1 cellular context compared by ENCODE assay signal in the genomic region with DNA sequence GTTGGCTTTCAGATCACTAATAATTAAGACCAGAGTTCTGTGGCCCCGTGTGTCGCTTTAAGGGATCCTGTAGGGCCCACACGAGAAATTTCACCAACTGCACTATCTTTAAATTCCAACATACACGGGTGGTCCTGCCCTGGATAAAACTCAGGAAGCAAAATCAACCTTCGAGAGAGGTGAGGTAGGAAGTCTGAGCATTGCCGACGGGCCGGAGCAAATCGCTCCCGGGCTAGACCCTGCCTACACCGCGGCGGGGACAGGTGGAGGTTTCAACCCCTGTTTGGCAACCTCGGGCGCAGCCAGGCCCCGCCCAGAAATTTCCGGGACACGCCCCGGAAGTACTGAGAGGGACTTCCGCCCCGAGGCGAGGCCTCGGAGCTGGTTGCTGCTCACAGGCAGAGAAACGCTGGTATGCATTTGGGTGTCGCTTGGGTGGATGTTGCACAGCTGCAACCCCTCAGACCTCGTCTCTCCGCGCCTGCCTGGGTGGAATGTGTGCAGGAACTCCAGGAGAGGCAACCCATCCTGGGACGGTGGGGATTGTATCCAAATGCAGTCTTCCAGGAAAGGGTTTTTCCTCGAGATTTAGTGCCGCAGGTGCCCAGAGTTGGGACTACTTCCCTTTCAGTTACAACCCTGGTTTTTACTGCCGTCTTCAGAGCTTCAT.
TF ChIP-seq lines count a peak whose summit lies in the region.

No MANE protein-coding gene starts in this region.

TF ChIP-seq in GM12878, 131 proteins besides CTCF, POLR2A, EP300 and RAD21 (continues in another document):
- TF ChIP-seq E4F1 (IDR thresholded peaks at IDR 0.05; ENCODE audit: borderline replicate concordance, partially characterized antibody) (no peak), TARDBP (IDR thresholded peaks at IDR 0.05; ENCODE audit: borderline replicate concordance) (no peak), HDAC6 (IDR thresholded peaks at IDR 0.05; ENCODE audit: unreplicated experiment) (peak; percentile 57), NFIC (IDR thresholded peaks at IDR 0.05; ENCODE audit: low read depth, low read length) (no peak), HDGF (IDR thresholded peaks at IDR 0.05) (no peak), YY1 (IDR thresholded peaks at IDR 0.05; ENCODE audit: low read depth, low read length) (no peak), ATF2 (IDR thresholded peaks at IDR 0.05; ENCODE audit: low read length) (no peak), TCF12 (IDR thresholded peaks at IDR 0.05; ENCODE audit: low read depth, low read length) (no peak), SRF (IDR thresholded peaks at IDR 0.05; ENCODE audit: low read depth in 2 of 2, low read length in 2 of 2) (peak; percentile 99), LARP7 (IDR thresholded peaks at IDR 0.05) (no peak), SUPT20H (IDR thresholded peaks at IDR 0.05; ENCODE audit: borderline replicate concordance, control insufficient read depth, low read depth, low read length) (no peak), RELB (IDR thresholded peaks at IDR 0.05; ENCODE audit: low read depth) (no peak), POU2F2 (IDR thresholded peaks at IDR 0.05; ENCODE audit: borderline replicate concordance, low read depth, low read length) (peak; percentile 72; the same call in 1 of the 3 replicates), ZBTB40 (IDR thresholded peaks at IDR 0.05; ENCODE audit: borderline replicate concordance) (peak; percentile 73), CHD4 (IDR thresholded peaks at IDR 0.05) (no peak), BMI1 (IDR thresholded peaks at IDR 0.05; ENCODE audit: borderline replicate concordance) (no peak), E2F8 (IDR thresholded peaks at IDR 0.05; ENCODE audit: low read depth, partially characterized antibody) (no peak), DPF2 (IDR thresholded peaks at IDR 0.05) (no peak), RELA (IDR thresholded peaks at IDR 0.05; ENCODE audit: borderline replicate concordance, partially characterized antibody) (no peak), CREB1 (IDR thresholded peaks at IDR 0.05; ENCODE audit: low read depth) (no peak), NR2C1 (IDR thresholded peaks at IDR 0.05) (no peak), FOXM1 (IDR thresholded peaks at IDR 0.05; ENCODE audit: low read depth, low read length) (no peak), IRF5 (IDR thresholded peaks at IDR 0.05; ENCODE audit: borderline replicate concordance) (no peak), ZNF217 (IDR thresholded peaks at IDR 0.05) (no peak)
- TF ChIP-seq, protein P1, sequence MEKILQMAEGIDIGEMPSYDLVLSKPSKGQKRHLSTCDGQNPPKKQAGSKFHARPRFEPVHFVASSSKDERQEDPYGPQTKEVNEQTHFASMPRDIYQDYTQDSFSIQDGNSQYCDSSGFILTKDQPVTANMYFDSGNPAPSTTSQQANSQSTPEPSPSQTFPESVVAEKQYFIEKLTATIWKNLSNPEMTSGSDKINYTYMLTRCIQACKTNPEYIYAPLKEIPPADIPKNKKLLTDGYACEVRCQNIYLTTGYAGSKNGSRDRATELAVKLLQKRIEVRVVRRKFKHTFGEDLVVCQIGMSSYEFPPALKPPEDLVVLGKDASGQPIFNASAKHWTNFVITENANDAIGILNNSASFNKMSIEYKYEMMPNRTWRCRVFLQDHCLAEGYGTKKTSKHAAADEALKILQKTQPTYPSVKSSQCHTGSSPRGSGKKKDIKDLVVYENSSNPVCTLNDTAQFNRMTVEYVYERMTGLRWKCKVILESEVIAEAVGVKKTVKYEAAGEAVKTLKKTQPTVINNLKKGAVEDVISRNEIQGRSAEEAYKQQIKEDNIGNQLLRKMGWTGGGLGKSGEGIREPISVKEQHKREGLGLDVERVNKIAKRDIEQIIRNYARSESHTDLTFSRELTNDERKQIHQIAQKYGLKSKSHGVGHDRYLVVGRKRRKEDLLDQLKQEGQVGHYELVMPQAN (conservative IDR thresholded peaks at IDR 0.05) = no peak
- TF ChIP-seq, protein P2, sequence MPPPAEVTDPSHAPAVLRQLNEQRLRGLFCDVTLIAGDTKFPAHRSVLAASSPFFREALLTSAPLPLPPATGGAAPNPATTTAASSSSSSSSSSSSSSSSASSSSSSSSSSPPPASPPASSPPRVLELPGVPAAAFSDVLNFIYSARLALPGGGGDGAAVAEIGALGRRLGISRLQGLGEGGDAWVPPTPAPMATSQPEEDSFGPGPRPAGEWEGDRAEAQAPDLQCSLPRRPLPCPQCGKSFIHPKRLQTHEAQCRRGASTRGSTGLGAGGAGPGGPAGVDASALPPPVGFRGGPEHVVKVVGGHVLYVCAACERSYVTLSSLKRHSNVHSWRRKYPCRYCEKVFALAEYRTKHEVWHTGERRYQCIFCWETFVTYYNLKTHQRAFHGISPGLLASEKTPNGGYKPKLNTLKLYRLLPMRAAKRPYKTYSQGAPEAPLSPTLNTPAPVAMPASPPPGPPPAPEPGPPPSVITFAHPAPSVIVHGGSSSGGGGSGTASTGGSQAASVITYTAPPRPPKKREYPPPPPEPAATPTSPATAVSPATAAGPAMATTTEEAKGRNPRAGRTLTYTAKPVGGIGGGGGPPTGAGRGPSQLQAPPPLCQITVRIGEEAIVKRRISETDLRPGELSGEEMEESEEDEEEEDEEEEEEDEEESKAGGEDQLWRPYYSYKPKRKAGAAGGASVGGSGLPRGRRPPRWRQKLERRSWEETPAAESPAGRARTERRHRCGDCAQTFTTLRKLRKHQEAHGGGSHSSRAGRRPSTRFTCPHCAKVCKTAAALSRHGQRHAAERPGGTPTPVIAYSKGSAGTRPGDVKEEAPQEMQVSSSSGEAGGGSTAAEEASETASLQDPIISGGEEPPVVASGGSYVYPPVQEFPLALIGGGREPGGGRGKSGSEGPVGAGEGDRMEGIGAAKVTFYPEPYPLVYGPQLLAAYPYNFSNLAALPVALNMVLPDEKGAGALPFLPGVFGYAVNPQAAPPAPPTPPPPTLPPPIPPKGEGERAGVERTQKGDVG (CRISPR knock-in tag; IDR thresholded peaks at IDR 0.05) = no peak
- TF ChIP-seq, protein P3, sequence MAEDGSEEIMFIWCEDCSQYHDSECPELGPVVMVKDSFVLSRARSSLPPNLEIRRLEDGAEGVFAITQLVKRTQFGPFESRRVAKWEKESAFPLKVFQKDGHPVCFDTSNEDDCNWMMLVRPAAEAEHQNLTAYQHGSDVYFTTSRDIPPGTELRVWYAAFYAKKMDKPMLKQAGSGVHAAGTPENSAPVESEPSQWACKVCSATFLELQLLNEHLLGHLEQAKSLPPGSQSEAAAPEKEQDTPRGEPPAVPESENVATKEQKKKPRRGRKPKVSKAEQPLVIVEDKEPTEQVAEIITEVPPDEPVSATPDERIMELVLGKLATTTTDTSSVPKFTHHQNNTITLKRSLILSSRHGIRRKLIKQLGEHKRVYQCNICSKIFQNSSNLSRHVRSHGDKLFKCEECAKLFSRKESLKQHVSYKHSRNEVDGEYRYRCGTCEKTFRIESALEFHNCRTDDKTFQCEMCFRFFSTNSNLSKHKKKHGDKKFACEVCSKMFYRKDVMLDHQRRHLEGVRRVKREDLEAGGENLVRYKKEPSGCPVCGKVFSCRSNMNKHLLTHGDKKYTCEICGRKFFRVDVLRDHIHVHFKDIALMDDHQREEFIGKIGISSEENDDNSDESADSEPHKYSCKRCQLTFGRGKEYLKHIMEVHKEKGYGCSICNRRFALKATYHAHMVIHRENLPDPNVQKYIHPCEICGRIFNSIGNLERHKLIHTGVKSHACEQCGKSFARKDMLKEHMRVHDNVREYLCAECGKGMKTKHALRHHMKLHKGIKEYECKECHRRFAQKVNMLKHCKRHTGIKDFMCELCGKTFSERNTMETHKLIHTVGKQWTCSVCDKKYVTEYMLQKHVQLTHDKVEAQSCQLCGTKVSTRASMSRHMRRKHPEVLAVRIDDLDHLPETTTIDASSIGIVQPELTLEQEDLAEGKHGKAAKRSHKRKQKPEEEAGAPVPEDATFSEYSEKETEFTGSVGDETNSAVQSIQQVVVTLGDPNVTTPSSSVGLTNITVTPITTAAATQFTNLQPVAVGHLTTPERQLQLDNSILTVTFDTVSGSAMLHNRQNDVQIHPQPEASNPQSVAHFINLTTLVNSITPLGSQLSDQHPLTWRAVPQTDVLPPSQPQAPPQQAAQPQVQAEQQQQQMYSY (CRISPR knock-in tag; IDR thresholded peaks at IDR 0.05) = 0 out of 2 replicates have a peak, but pooled peaks have one; percentile 23
